ENCODE assay signal across 11 cellular contexts in genomic region chr1:66396212-66396890, GRCh38.
DNase-seq lines count a peak whose midpoint lies in the region; ATAC-seq lines count a peak whose summit lies in the region.
"Had no signal": no experiment of that assay in that cellular context is flagged by ENCODE, and none has a peak within 500 bp of the region (broad histone marks: within the 10 kb centered on the region; RNA-seq: fewer than 3 reads in every experiment).

No MANE protein-coding gene starts in this region.

- no peaks in the 10 kb centered on the region for H4K20me1 ChIP-seq in BLaER1 treated with 17β-estradiol and CSF1 and Interleukin-3, amounts not matched to agents 10 nM and 100 nM

- peak overlapping the region; percentile 2 to 72 (median 54); a peak in 20 of 22 replicates for H3K27ac ChIP-seq in BLaER1 treated with 17β-estradiol and CSF1 and Interleukin-3, amounts not matched to agents 10 nM and 100 nM

- H3K4me3 ChIP-seq in BLaER1 treated with 17β-estradiol and CSF1 and Interleukin-3, amounts not matched to agents 10 nM and 100 nM = no peak overlapping the region
- H3K4me3 ChIP-seq: K562 had no signal

- DNase-seq in SKM-1 treated with dmso at 0.1 percent for 144 hours (lab: John Stamatoyannopoulos, UW; ENCODE audit: unreplicated experiment) = peak; percentile 77
- no peak for DNase-seq in Ammon's horn (ENCODE audit: low spot score)
- no peak for DNase-seq in NCI-H2081 (lab: John Stamatoyannopoulos, UW)
- no peak for DNase-seq in effector CD8-positive, alpha-beta T cell (lab: John Stamatoyannopoulos, UW)
- no peak for DNase-seq in HuH-7 (ENCODE audit: low spot score)
- DNase-seq: DMS 273 treated with DMSO at 0.1 percent for 48 hours; effector memory CD8-positive, alpha-beta T cell had no signal

- H3K27me3 ChIP-seq in BLaER1 treated with 17β-estradiol and CSF1 and Interleukin-3, amounts not matched to agents 10 nM and 100 nM = no peaks in the 10 kb centered on the region

- H3K9ac ChIP-seq in BLaER1 treated with 17β-estradiol and CSF1 and Interleukin-3, amounts not matched to agents 10 nM and 100 nM = peak overlapping the region in 1 of 11 experiments; percentile 10; a peak in 2 of 22 replicates

- no peaks in the 10 kb centered on the region for H3K9me3 ChIP-seq in BLaER1 treated with 17β-estradiol and CSF1 and Interleukin-3, amounts not matched to agents 10 nM and 100 nM (replicated peaks in 1 of 11)

- H3K36me3 ChIP-seq in BLaER1 treated with 17β-estradiol and CSF1 and Interleukin-3, amounts not matched to agents 10 nM and 100 nM = no peaks in the 10 kb centered on the region

- peaks cover 59 to 78% (median 70%) of the 10 kb centered on the region in 10 experiments for H3K4me1 ChIP-seq in BLaER1 treated with 17β-estradiol and CSF1 and Interleukin-3, amounts not matched to agents 10 nM and 100 nM

- H3K4me2 ChIP-seq in BLaER1 treated with 17β-estradiol and CSF1 and Interleukin-3, amounts not matched to agents 10 nM and 100 nM = peak overlapping the region; percentile 46 to 74 (median 67); a peak in 21 of 22 replicates

- peak; percentile 47 for ATAC-seq in GM19324 (IDR thresholded peaks at IDR 0.05; ENCODE audit: low FRiP score, unreplicated experiment)
- peak; percentile 53 for ATAC-seq in HG03064 (IDR thresholded peaks at IDR 0.05; ENCODE audit: low read depth, unreplicated experiment)
- ATAC-seq: K562 had no signal
